In the genomic region with DNA sequence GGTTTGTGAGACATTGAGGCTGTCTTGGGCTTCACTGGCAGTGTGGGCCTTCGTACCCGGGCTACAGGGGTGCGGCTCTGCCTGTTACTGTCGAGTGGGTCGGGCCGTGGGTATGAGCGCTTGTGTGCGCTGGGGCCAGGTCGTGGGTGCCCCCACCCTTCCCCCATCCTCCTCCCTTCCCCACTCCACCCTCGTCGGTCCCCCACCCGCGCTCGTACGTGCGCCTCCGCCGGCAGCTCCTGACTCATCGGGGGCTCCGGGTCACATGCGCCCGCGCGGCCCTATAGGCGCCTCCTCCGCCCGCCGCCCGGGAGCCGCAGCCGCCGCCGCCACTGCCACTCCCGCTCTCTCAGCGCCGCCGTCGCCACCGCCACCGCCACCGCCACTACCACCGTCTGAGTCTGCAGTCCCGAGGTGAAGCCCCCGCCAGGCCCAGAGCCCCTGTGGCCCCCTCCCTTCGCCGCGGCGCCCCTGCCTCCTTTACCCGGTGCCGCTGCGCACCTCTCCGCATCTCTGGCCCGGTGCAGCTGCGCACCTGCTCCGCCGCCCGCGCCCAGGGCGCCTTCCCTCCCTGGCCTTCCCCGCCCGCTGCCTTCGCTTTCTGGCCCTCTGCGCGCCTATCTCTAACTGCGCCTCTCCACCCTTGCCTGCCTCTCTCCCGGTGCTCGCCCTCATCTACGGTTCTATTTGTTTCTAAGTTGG, we compare ENCODE assay signal across 1 cellular context.
TF ChIP-seq lines count a peak whose summit lies in the region.

A gene (plus strand): TSS at position 335 of the 702 bp plus-strand sequence. CDS start 1,253 bp downstream, outside the sequence.

TF ChIP-seq in H1, 55 proteins besides CTCF, POLR2A, EP300 and RAD21 (continued from another document):
- TF ChIP-seq GTF2F1 (IDR thresholded peaks at IDR 0.05; ENCODE audit: borderline replicate concordance, low read depth, low read length): no peak
- TF ChIP-seq, protein P1, sequence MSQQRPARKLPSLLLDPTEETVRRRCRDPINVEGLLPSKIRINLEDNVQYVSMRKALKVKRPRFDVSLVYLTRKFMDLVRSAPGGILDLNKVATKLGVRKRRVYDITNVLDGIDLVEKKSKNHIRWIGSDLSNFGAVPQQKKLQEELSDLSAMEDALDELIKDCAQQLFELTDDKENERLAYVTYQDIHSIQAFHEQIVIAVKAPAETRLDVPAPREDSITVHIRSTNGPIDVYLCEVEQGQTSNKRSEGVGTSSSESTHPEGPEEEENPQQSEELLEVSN (IDR thresholded peaks at IDR 0.05): peak; percentile 58; the same call in 1 of the 2 replicates
- TF ChIP-seq SIRT6 (IDR thresholded peaks at IDR 0.05; ENCODE audit: low read length): no peak
- no peak for TF ChIP-seq HDAC6 (IDR thresholded peaks at IDR 0.05; ENCODE audit: low read depth, low read length)
- no peak for TF ChIP-seq JUND (IDR thresholded peaks at IDR 0.05; ENCODE audit: low read length)
- TF ChIP-seq KDM4A (IDR thresholded peaks at IDR 0.05; ENCODE audit: low read depth, low read length, severe bottlenecking): peak; percentile 34
- TF ChIP-seq RBBP5 (IDR thresholded peaks at IDR 0.05; ENCODE audit: borderline replicate concordance, low read depth, low read length): 0 out of 2 replicates have a peak, but pooled peaks have one; percentile 38
- TF ChIP-seq TAF1 (IDR thresholded peaks at IDR 0.05; ENCODE audit: low read depth, low read length): peak; percentile 37; the same call in 1 of the 2 replicates
- TF ChIP-seq, protein P2, sequence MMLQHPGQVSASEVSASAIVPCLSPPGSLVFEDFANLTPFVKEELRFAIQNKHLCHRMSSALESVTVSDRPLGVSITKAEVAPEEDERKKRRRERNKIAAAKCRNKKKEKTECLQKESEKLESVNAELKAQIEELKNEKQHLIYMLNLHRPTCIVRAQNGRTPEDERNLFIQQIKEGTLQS (IDR thresholded peaks at IDR 0.05; ENCODE audit: insufficient read depth, low read depth, low read length): no peak
- TF ChIP-seq, protein P3, sequence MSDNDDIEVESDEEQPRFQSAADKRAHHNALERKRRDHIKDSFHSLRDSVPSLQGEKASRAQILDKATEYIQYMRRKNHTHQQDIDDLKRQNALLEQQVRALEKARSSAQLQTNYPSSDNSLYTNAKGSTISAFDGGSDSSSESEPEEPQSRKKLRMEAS (IDR thresholded peaks at IDR 0.05): peak; percentile 21; the same call in 1 of the 2 replicates
- TF ChIP-seq PHF8 (conservative IDR thresholded peaks at IDR 0.05; ENCODE audit: low read depth, low read length): no peak
